ENCODE assay signal across 18 cellular contexts in genomic region chr1:156895927-156896326, GRCh38. TPM values are rescaled to one million over a fixed set of nuclear protein-coding genes. Genes with fewer than 3 reads are reported as not detected.
A peak's percentile ranks its signal among the peaks of the same experiment; 100 is the strongest.
DNase-seq lines count a peak whose midpoint lies in the region; ATAC-seq, FAIRE-seq and TF ChIP-seq lines count a peak whose summit lies in the region.
"Had no signal": no experiment of that assay in that cellular context is flagged by ENCODE, and none has a peak within 500 bp of the region (broad histone marks: within the 10 kb centered on the region; RNA-seq: fewer than 3 reads in every experiment).

No MANE protein-coding gene starts in this region.

- no peak for DNase-seq in left ventricle myocardium inferior
- DNase-seq in Right ventricle myocardium superior = no peak
- DNase-seq in esophagus muscularis mucosa (ENCODE audit: extremely low spot score) = no peak
- no peak for DNase-seq in osteoblast (ENCODE audit: insufficient read length, low spot score, missing footprints)
- no peak for DNase-seq in vagina (ENCODE audit: extremely low spot score in 2 of 2)
- no peak for DNase-seq in H54 (ENCODE audit: insufficient read length, low spot score)
- DNase-seq: activated CD8-positive, alpha-beta memory T cell treated with anti-CD3 and anti-CD28 coated beads, Interleukin-2, amount 10 ng/mL, durations not matched to agents 7 days and 5 days; activated naive CD4-positive, alpha-beta T cell; midbrain; NCI-H510A; T-helper 17 cell had no signal

- no peak overlapping the region for H2AFZ ChIP-seq in osteoblast (ENCODE audit: low read length)

- no peaks in the 10 kb centered on the region for H3K9me3 ChIP-seq in left ventricle myocardium inferior (replicated peaks)
- H3K9me3 ChIP-seq in esophagus muscularis mucosa = no peaks in the 10 kb centered on the region
- no peaks in the 10 kb centered on the region for H3K9me3 ChIP-seq in osteoblast (ENCODE audit: low read depth, low read length)
- no peaks in the 10 kb centered on the region for H3K9me3 ChIP-seq in vagina
- H3K9me3 ChIP-seq: body of pancreas had no signal

- H3K4me3 ChIP-seq in left ventricle myocardium inferior (peak overlapping the region; percentile 72), esophagus muscularis mucosa (peak overlapping the region in 2 of 4 donors; percentile 2 to 54), osteoblast (ENCODE audit: insufficient read depth, low read length) (peak overlapping the region; percentile 61), vagina (no peak overlapping the region)
- H3K4me3 ChIP-seq: body of pancreas had no signal

- TF ChIP-seq POLR2A in esophagus muscularis mucosa (IDR thresholded peaks at IDR 0.05; ENCODE audit: low read depth) (no peak), vagina (IDR thresholded peaks at IDR 0.05) (no peak), H54 (IDR thresholded peaks at IDR 0.05; ENCODE audit: low read depth, low read length) (no peak)

- H4K20me1 ChIP-seq in osteoblast (ENCODE audit: insufficient read depth, low read length) = peaks cover 7% of the 10 kb centered on the region

- no peak for TF ChIP-seq CTCF in left ventricle myocardium inferior (IDR thresholded peaks at IDR 0.05; ENCODE audit: borderline replicate concordance)
- TF ChIP-seq CTCF in esophagus muscularis mucosa (IDR thresholded peaks at IDR 0.05) = no peak
- no peak for TF ChIP-seq CTCF in osteoblast (IDR thresholded peaks at IDR 0.05; ENCODE audit: extremely low read depth, low read depth, low read length)
- TF ChIP-seq CTCF in vagina (IDR thresholded peaks at IDR 0.05) = no peak

- H3K4me2 ChIP-seq in osteoblast (ENCODE audit: insufficient read depth, low read length) = peak overlapping the region; percentile 90

- no peak for TF ChIP-seq EP300 in esophagus muscularis mucosa (IDR thresholded peaks at IDR 0.05)

- H3K4me1 ChIP-seq in left ventricle myocardium inferior = peaks cover 89% of the 10 kb centered on the region
- peaks cover 58 to 85% (median 77%) of the 10 kb centered on the region in 4 donors for H3K4me1 ChIP-seq in esophagus muscularis mucosa
- H3K4me1 ChIP-seq in osteoblast (ENCODE audit: insufficient read depth, low read length) = peaks cover 79% of the 10 kb centered on the region
- peaks cover 55% of the 10 kb centered on the region for H3K4me1 ChIP-seq in vagina

- H3K36me3 ChIP-seq in left ventricle myocardium inferior (no peaks in the 10 kb centered on the region), esophagus muscularis mucosa (no peaks in the 10 kb centered on the region), osteoblast (ENCODE audit: insufficient read depth, low read length) (no peaks in the 10 kb centered on the region), vagina (no peaks in the 10 kb centered on the region)

- ATAC-seq in Right ventricle myocardium superior (ENCODE audit: poor library complexity) (no peak), GM19397 (IDR thresholded peaks at IDR 0.05; ENCODE audit: unreplicated experiment) (no peak), HG03135 (IDR thresholded peaks at IDR 0.05; ENCODE audit: unreplicated experiment) (no peak)
- ATAC-seq: activated CD8-positive, alpha-beta memory T cell treated with anti-CD3 and anti-CD28 coated beads, Interleukin-2, amount 10 ng/mL, durations not matched to agents 7 days and 5 days; body of pancreas; T-helper 17 cell had no signal

- 88% methylated on average over 6 of the region's 6 CpGs for WGBS in esophagus muscularis mucosa

- peaks cover 51% of the 10 kb centered on the region for H3K27me3 ChIP-seq in left ventricle myocardium inferior (ENCODE audit: low read depth)
- peaks cover 0 to 76% (median 19%) of the 10 kb centered on the region in 4 donors for H3K27me3 ChIP-seq in esophagus muscularis mucosa
- no peaks in the 10 kb centered on the region for H3K27me3 ChIP-seq in osteoblast (ENCODE audit: insufficient read depth, low read length)
- H3K27me3 ChIP-seq in vagina = no peaks in the 10 kb centered on the region

- H3K79me2 ChIP-seq in osteoblast (ENCODE audit: insufficient read depth, low read length) = peaks cover 52% of the 10 kb centered on the region

- H3K27ac ChIP-seq in left ventricle myocardium inferior (replicated peaks) (peak overlapping the region; percentile 94), esophagus muscularis mucosa (replicated peaks in 1 of 4) (peak overlapping the region; percentile 80 to 91 (median 85)), osteoblast (ENCODE audit: low read depth, low read length) (peak overlapping the region; percentile 100), vagina (peak overlapping the region; percentile 89)

- no peak for FAIRE-seq in H54 (lab: Jason Lieb, UNC)

- intact Hi-C loops in left ventricle myocardium inferior (cut with micrococcal nuclease) = no loop called here
- intact Hi-C loops in Right ventricle myocardium superior (cut with DNase I) = loop anchor here (10.0 kb wide), 1 partner anchor 201 kb away; no protein-coding TSS in a partner anchor
- intact Hi-C loops in esophagus muscularis mucosa (cut with DNase I) = no loop called here
- intact Hi-C loops in vagina (cut with DNase I) = no loop called here

RNA-seq across cellular contexts. Expression of gene PEAR1, which starts 2.4 kb away (rescaled TPM):
- total RNA-seq in left ventricle myocardium inferior = 7.1 TPM
- total RNA-seq in Right ventricle myocardium superior = 6.7 TPM
- total RNA-seq in esophagus muscularis mucosa = 10 to 100 TPM in 2 of 4 donors, 1 to 10 TPM in 2; 6.1 to 13.6 (median 10.9) TPM
- 17.0 and 21.2 TPM in 2 replicates for total RNA-seq in osteoblast
- total RNA-seq in vagina = 11.5 TPM
- total RNA-seq: activated CD8-positive, alpha-beta memory T cell treated with anti-CD3 and anti-CD28 coated beads, Interleukin-2, amount 10 ng/mL, durations not matched to agents 7 days and 5 days; RPMI7951 had no signal

RNA-seq across cellular contexts. Expression of gene LRRC71, which starts 24.5 kb away (rescaled TPM):
- total RNA-seq in left ventricle myocardium inferior (0.27 TPM), Right ventricle myocardium superior (not detected), esophagus muscularis mucosa (not detected), osteoblast (0.36 and 0.59 TPM in 2 replicates), vagina (not detected)
- total RNA-seq: activated CD8-positive, alpha-beta memory T cell treated with anti-CD3 and anti-CD28 coated beads, Interleukin-2, amount 10 ng/mL, durations not matched to agents 7 days and 5 days; body of pancreas; G401; LHCN-M2; omental fat pad; RPMI7951; T-helper 17 cell had no signal

RNA-seq across cellular contexts. Expression of gene NTRK1, which starts 35.3 kb away (rescaled TPM):
- total RNA-seq in left ventricle myocardium inferior (1.0 TPM), Right ventricle myocardium superior (2.5 TPM), esophagus muscularis mucosa (1 to 10 TPM in 3 of 4 donors, under 1 TPM in 1; 0.58 to 2.5 (median 1.8) TPM), osteoblast (0.36 and 0.88 TPM in 2 replicates), vagina (2.9 TPM)
- total RNA-seq: LHCN-M2, RPMI7951 had no signal

RNA-seq across cellular contexts. Expression of gene INSRR, which starts 37.0 kb away (rescaled TPM):
- total RNA-seq in left ventricle myocardium inferior (0.41 TPM), Right ventricle myocardium superior (0.40 TPM), esophagus muscularis mucosa (not detected), osteoblast (0.29 and 0.36 TPM in 2 replicates), vagina (not detected)
- total RNA-seq: G401, LHCN-M2, RPMI7951, T-helper 17 cell had no signal

Comparison
In these comparisons a context has a peak if more than half of its experiments do, and no peak if none do; other contexts are left out.
1. H3K4me3 ChIP-seq: peak in left ventricle myocardium inferior (single experiment) and osteoblast (single experiment); none in vagina (0 of 2).
2. Peak in every context shown above with its lines, with median percentiles within 50 percentile points of each other: H3K27ac ChIP-seq.